ENCODE assay signal across 19 cellular contexts in the genomic region with DNA sequence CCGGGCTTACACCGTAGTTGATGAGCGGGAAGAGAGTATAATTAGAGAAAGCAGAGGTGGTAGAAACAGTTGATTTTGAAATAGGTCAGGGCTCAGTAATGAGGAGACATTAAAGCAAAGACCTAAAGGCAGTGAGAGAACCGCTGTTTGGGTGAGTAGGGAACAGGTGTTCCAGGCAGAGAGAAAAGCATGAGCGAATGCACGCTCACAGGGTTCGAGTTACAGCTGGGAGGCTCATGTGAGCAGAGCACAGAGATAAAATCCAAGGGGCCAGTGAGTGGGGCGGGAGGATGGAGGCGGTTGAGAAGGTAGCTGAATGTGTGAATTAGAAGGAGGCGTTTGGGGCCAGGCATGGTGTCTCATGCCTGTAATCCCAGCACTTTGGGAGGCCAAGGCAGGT. TPM values are rescaled to one million over a fixed set of nuclear protein-coding genes. Genes with fewer than 3 reads are reported as not detected.
DNase-seq lines count a peak whose midpoint lies in the region; ATAC-seq and TF ChIP-seq lines count a peak whose summit lies in the region.
"Had no signal": no experiment of that assay in that cellular context is flagged by ENCODE, and none has a peak within 500 bp of the region (broad histone marks: within the 10 kb centered on the region; RNA-seq: fewer than 3 reads in every experiment).

No MANE protein-coding gene starts in this region.

- no peaks in the 10 kb centered on the region for H3K9me3 ChIP-seq in DOHH2 (ENCODE audit: control insufficient read depth, insufficient read depth, low read length)
- H3K9me3 ChIP-seq: breast epithelium had no signal

- peaks cover 58% of the 10 kb centered on the region for H3F3A ChIP-seq in DOHH2 (ENCODE audit: control insufficient read depth, insufficient read depth)

- H3K27ac ChIP-seq in DOHH2 (ENCODE audit: low read depth, low read length) (peak overlapping the region; percentile 72), dorsolateral prefrontal cortex (no peak overlapping the region)
- H3K27ac ChIP-seq: 22Rv1, breast epithelium, C4-2B, hepatocyte had no signal

- H3K27me3 Mint-ChIP-seq in activated B cell treated with CpG ODN at 0.5 μM for 24 hours (no peaks in the 10 kb centered on the region), memory B cell (no peaks in the 10 kb centered on the region)

- peaks cover 95% of the 10 kb centered on the region for H3K4me1 ChIP-seq in DOHH2 (ENCODE audit: control insufficient read depth, low read length)
- H3K4me1 ChIP-seq: breast epithelium had no signal

- peak overlapping the region; percentile 50 for H3K4me2 ChIP-seq in DOHH2 (ENCODE audit: low read length)
- H3K4me2 ChIP-seq: hepatocyte, smooth muscle cell had no signal

- ATAC-seq in activated B cell treated with CpG ODN at 0.5 μM for 24 hours (ENCODE audit: low read depth) (no peak), memory B cell (ENCODE audit: low read depth) (no peak), GM21515 (IDR thresholded peaks at IDR 0.05; ENCODE audit: unreplicated experiment) (no peak)

- CTCF ChIA-PET in activated B cell treated with CpG ODN at 0.5 μM for 24 hours (lab: Charles Lee) = no interaction called here

- H3K4me3 Mint-ChIP-seq in activated B cell treated with CpG ODN at 0.5 μM for 24 hours (peak overlapping the region; percentile 49), memory B cell (peak overlapping the region; percentile 53)

- no peaks in the 10 kb centered on the region for H4K20me1 ChIP-seq in DOHH2 (ENCODE audit: control insufficient read depth, insufficient read depth, low read depth, low read length)

- peaks cover 27% of the 10 kb centered on the region for H3K36me3 Mint-ChIP-seq in activated B cell treated with CpG ODN at 0.5 μM for 24 hours (ENCODE audit: low read depth)
- peaks cover 14% of the 10 kb centered on the region for H3K36me3 Mint-ChIP-seq in memory B cell

- H3K4me1 Mint-ChIP-seq in activated B cell treated with CpG ODN at 0.5 μM for 24 hours = peaks cover 81% of the 10 kb centered on the region
- H3K4me1 Mint-ChIP-seq in memory B cell = peaks cover 43% of the 10 kb centered on the region

- peak overlapping the region; percentile 92 for H3K27ac Mint-ChIP-seq in activated B cell treated with CpG ODN at 0.5 μM for 24 hours
- H3K27ac Mint-ChIP-seq in memory B cell = peak overlapping the region; percentile 78

- H3K4me3 ChIP-seq in DOHH2 (ENCODE audit: low read length) = peak overlapping the region; percentile 39
- no peak overlapping the region for H3K4me3 ChIP-seq in dorsolateral prefrontal cortex
- H3K4me3 ChIP-seq: breast epithelium, hepatocyte, smooth muscle cell had no signal

- peak; percentile 1 for DNase-seq in DMS 273 (lab: John Stamatoyannopoulos, UW; ENCODE audit: unreplicated experiment)
- no peak for DNase-seq in DMS 273 treated with DMSO at 0.1 percent for 48 hours (lab: John Stamatoyannopoulos, UW)
- no peak for DNase-seq in activated B cell treated with CpG ODN at 0.5 μM for 24 hours
- DNase-seq in memory B cell (ENCODE audit: low spot score in 2 of 2) = no peak
- DNase-seq in dorsolateral prefrontal cortex = no peak
- no peak for DNase-seq in dedifferentiated amniotic fluid mesenchymal stem cell (ENCODE audit: extremely low spot score)
- DNase-seq: activated CD4-positive, CD25-positive, alpha-beta regulatory T cell treated with anti-CD3 and anti-CD28 coated beads, Interleukin-2, amount 50 U/mL, for 72 hours; activated effector memory CD4-positive, alpha-beta T cell treated with anti-CD3 and anti-CD28 coated beads, Interleukin-2, amount 50 U/mL, for 16 hours; effector CD4-positive, alpha-beta T cell; NCI-H187 treated with DMSO at 0.1 percent for 48 hours; NCI-H774; SW 1271 had no signal

- H3K27me3 ChIP-seq in DOHH2 (ENCODE audit: control insufficient read depth, low read length) (no peaks in the 10 kb centered on the region), dorsolateral prefrontal cortex (peaks cover 0 to 4% (median 0%) of the 10 kb centered on the region in 45 donors)
- H3K27me3 ChIP-seq: breast epithelium, hepatocyte had no signal

- peaks cover 93% of the 10 kb centered on the region for H3K79me2 ChIP-seq in DOHH2 (ENCODE audit: control insufficient read depth, low read length)
- H3K79me2 ChIP-seq: hepatocyte had no signal

- H3K9me2 ChIP-seq in DOHH2 (replicated peaks; ENCODE audit: control insufficient read depth, low read length) = no peaks in the 10 kb centered on the region

- no peak for TF ChIP-seq CTCF in DOHH2 (IDR thresholded peaks at IDR 0.05; ENCODE audit: low read depth, low read length, poor library complexity, severe bottlenecking)
- no peak for TF ChIP-seq CTCF in activated B cell treated with CpG ODN at 0.5 μM for 24 hours (IDR thresholded peaks at IDR 0.05)
- no peak for TF ChIP-seq CTCF in dorsolateral prefrontal cortex (IDR thresholded peaks at IDR 0.05 in 54 of 56, conservative IDR thresholded peaks at IDR 0.05 in 2 of 56; ENCODE audit: low read depth in 1 of 56, partially characterized antibody in 56 of 56)

- intact Hi-C loops in activated B cell treated with CpG ODN at 0.5 μM for 24 hours (cut with micrococcal nuclease) = no loop called here
- intact Hi-C loops in dorsolateral prefrontal cortex (cut with DNase I) = no loop called here

- peaks cover 36% of the 10 kb centered on the region for H3K36me3 ChIP-seq in DOHH2 (ENCODE audit: control insufficient read depth, low read length)
- H3K36me3 ChIP-seq: breast epithelium had no signal

- POLR2A ChIA-PET in activated B cell treated with CpG ODN at 0.5 μM for 24 hours (lab: Charles Lee) = interaction anchor here (0.6 to 2.1 kb wide), 3 partner anchors 22 to 676 kb away, joined by 3 to 8 read pairs (median 4); partner anchors contain the start of gene YME1L1

- no peaks in the 10 kb centered on the region for H3K9me3 Mint-ChIP-seq in activated B cell treated with CpG ODN at 0.5 μM for 24 hours
- H3K9me3 Mint-ChIP-seq in memory B cell = no peaks in the 10 kb centered on the region

RNA-seq across cellular contexts. Expression of gene APBB1IP, which starts 39.9 kb away (rescaled TPM):
- total RNA-seq in activated B cell treated with CpG ODN at 0.5 μM for 24 hours = 79.1 and 85.5 TPM in 2 replicates
- 10 to 100 TPM in 51 of 120 experiments, 1 to 10 TPM in 69; 1.9 to 23.7 (median 9.4) TPM for total RNA-seq in dorsolateral prefrontal cortex
